8 cellular contexts compared by ENCODE assay signal in genomic region chr3:179071569-179072397, GRCh38.
DNase-seq lines count a peak whose midpoint lies in the region; ATAC-seq and TF ChIP-seq lines count a peak whose summit lies in the region.

TSS of gene ZMAT3 (minus strand) at chr3:179071809. CDS start at chr3:179067752, 4,057 bp downstream.

- no peaks in the 10 kb centered on the region for H3K9me3 ChIP-seq in iPS-18c (ENCODE audit: control insufficient read depth, insufficient read depth, low read length)

- peak; percentile 79 for DNase-seq in SIG-M5 treated with dmso at 0.1 percent for 504 hours (lab: John Stamatoyannopoulos, UW; ENCODE audit: unreplicated experiment)
- no peak for DNase-seq in SIG-M5 (lab: John Stamatoyannopoulos, UW)
- peak; percentile 68 for DNase-seq in NCI-H2107 (lab: John Stamatoyannopoulos, UW)
- peak; percentile 89 for DNase-seq in UCSD-AML1 (lab: John Stamatoyannopoulos, UW; ENCODE audit: unreplicated experiment)
- DNase-seq in brain microvascular endothelial cell: peak; percentile 80

- ATAC-seq in HG03045 (IDR thresholded peaks at IDR 0.05; ENCODE audit: unreplicated experiment): peak; percentile 71

- H3K27ac ChIP-seq in brain microvascular endothelial cell: peak within 1 kb of the TSS; percentile 83
- H3K27ac ChIP-seq in skin epidermis: peak within 1 kb of the TSS; percentile 69 to 98 (median 91)

- in situ Hi-C loops in brain microvascular endothelial cell (cut with HindIII; ENCODE audit: low pct_ligation_motif_present, low sequenced_read_pairs): no loop called here

- H3K4me3 ChIP-seq in brain microvascular endothelial cell (ENCODE audit: low read depth, low read length) (peak within 1 kb of the TSS; percentile 90), iPS-18c (ENCODE audit: insufficient read depth, low read depth, low read length) (peak within 1 kb of the TSS; percentile 76), skin epidermis (peak within 1 kb of the TSS; percentile 55 to 96 (median 79))

- TF ChIP-seq CTCF in brain microvascular endothelial cell (IDR thresholded peaks at IDR 0.05; ENCODE audit: low read depth, low read length, missing control alignments): no peak

- peaks cover 11% of the 10 kb centered on the region for H3K36me3 ChIP-seq in brain microvascular endothelial cell (replicated peaks)

- no peaks in the 10 kb centered on the region for H3K27me3 ChIP-seq in brain microvascular endothelial cell (replicated peaks)
